Comparison of ENCODE assay signal across 5 cellular contexts in genomic region chr11:8484251-8484650, GRCh38.
"Had no signal": no experiment of that assay in that cellular context is flagged by ENCODE, and none has a peak within 500 bp of the region (broad histone marks: within the 10 kb centered on the region; RNA-seq: fewer than 3 reads in every experiment).

No MANE protein-coding gene starts in this region.

- DNase-seq: H9, HCEC 1CT, IMR-90 had no signal

- H3K4me3 ChIP-seq: GM23338, K562 had no signal

- ATAC-seq: GM23338, K562 had no signal
